Comparison of ENCODE assay signal across 20 cellular contexts in genomic region chr15:44527241-44527640, GRCh38. TPM values are rescaled to one million over a fixed set of nuclear protein-coding genes. Genes with fewer than 3 reads are reported as not detected.
A peak's percentile ranks its signal among the peaks of the same experiment; 100 is the strongest.
DNase-seq lines count a peak whose midpoint lies in the region; ATAC-seq, FAIRE-seq and TF ChIP-seq lines count a peak whose summit lies in the region.
"Had no signal": no experiment of that assay in that cellular context is flagged by ENCODE, and none has a peak within 500 bp of the region (broad histone marks: within the 10 kb centered on the region; RNA-seq: fewer than 3 reads in every experiment).

No MANE protein-coding gene starts in this region.

- intact Hi-C loops in thyroid gland (cut with DNase I): no loop called here

- ATAC-seq in natural killer cell treated with Interleukin-12 subunit alpha and Interleukin-12 subunit beta and Interleukin-15 and Interleukin-18, amount 100 ng/mL, for 72 hours: no peak
- ATAC-seq: GM23338, K562, Panc1 had no signal

- H3K9me3 Mint-ChIP-seq in natural killer cell treated with Interleukin-12 subunit alpha and Interleukin-12 subunit beta and Interleukin-15 and Interleukin-18, amount 100 ng/mL, for 72 hours: no peaks in the 10 kb centered on the region
- H3K9me3 Mint-ChIP-seq: CD8-positive, alpha-beta memory T cell; GM23338 had no signal

- peaks cover 0 to 3% of the 10 kb centered on the region in 2 donors for H3K4me1 Mint-ChIP-seq in natural killer cell treated with Interleukin-12 subunit alpha and Interleukin-12 subunit beta and Interleukin-15 and Interleukin-18, amount 100 ng/mL, for 72 hours (ENCODE audit: low read depth in 2 of 2)
- H3K4me1 Mint-ChIP-seq: GM23338 had no signal

- peak overlapping the region; percentile 41 to 61 for H3K27ac Mint-ChIP-seq in natural killer cell treated with Interleukin-12 subunit alpha and Interleukin-12 subunit beta and Interleukin-15 and Interleukin-18, amount 100 ng/mL, for 72 hours
- H3K27ac Mint-ChIP-seq: GM23338 had no signal

- WGBS in thyroid gland, 2 donors: 87 to 89% methylated on average over 2 of the region's 2 CpGs

- 0 out of 2 replicates have a peak overlapping the region, but pooled peaks have one; percentile 44 for H3K27ac ChIP-seq in SK-N-MC
- H3K27ac ChIP-seq in thyroid gland: no peak overlapping the region

- H3K27me3 ChIP-seq in thyroid gland: no peaks in the 10 kb centered on the region

- TF ChIP-seq POLR2A in thyroid gland (IDR thresholded peaks at IDR 0.05): no peak

- no peak overlapping the region for H3K4me3 Mint-ChIP-seq in natural killer cell treated with Interleukin-12 subunit alpha and Interleukin-12 subunit beta and Interleukin-15 and Interleukin-18, amount 100 ng/mL, for 72 hours
- H3K4me3 Mint-ChIP-seq: CD8-positive, alpha-beta memory T cell; GM23338 had no signal

- H3K4me1 ChIP-seq in thyroid gland: no peaks in the 10 kb centered on the region

- H3K36me3 ChIP-seq in SK-N-MC (ENCODE audit: insufficient read depth, low read length) (peaks cover 27% of the 10 kb centered on the region), thyroid gland (peaks cover 7 to 9% of the 10 kb centered on the region in 2 donors)

- DNase-seq in SK-N-MC (ENCODE audit: low read depth, low spot score) (no peak), frontal cortex (ENCODE audit: low spot score in 2 of 2) (no peak), NCI-H524 treated with DMSO at 0.1 percent for 48 hours (lab: John Stamatoyannopoulos, UW) (no peak), NCI-H1048 (lab: John Stamatoyannopoulos, UW) (no peak), thyroid gland (no peak)
- DNase-seq in natural killer cell treated with Interleukin-12 subunit alpha and Interleukin-12 subunit beta and Interleukin-15 and Interleukin-18, amount 100 ng/mL, for 72 hours (ENCODE audit: low spot score): no peak
- DNase-seq: C1 segment of cervical spinal cord; CD8-positive, alpha-beta memory T cell; DMS53; EL; NCI-H1105; NCI-H1694; NCI-H2081 treated with DMSO at 0.1 percent for 48 hours; NCI-H446 treated with DMSO at 0.1 percent for 48 hours had no signal

- peaks cover 4% of the 10 kb centered on the region for H3K36me3 Mint-ChIP-seq in natural killer cell treated with Interleukin-12 subunit alpha and Interleukin-12 subunit beta and Interleukin-15 and Interleukin-18, amount 100 ng/mL, for 72 hours

- no peaks in the 10 kb centered on the region for H3K9me3 ChIP-seq in SK-N-MC (ENCODE audit: low read depth, low read length)
- H3K9me3 ChIP-seq in thyroid gland: no peaks in the 10 kb centered on the region

- no peak for TF ChIP-seq CTCF in thyroid gland (IDR thresholded peaks at IDR 0.05)

- FAIRE-seq in G401.6 (lab: Jason Lieb, UNC): peak; percentile 49
- FAIRE-seq in frontal cortex (lab: Jason Lieb, UNC): peak; percentile 80
- FAIRE-seq: GM12891, GM18507, K562 had no signal

- H3K27me3 Mint-ChIP-seq in natural killer cell treated with Interleukin-12 subunit alpha and Interleukin-12 subunit beta and Interleukin-15 and Interleukin-18, amount 100 ng/mL, for 72 hours: no peaks in the 10 kb centered on the region

- H3K4me3 ChIP-seq in SK-N-MC (no peak overlapping the region), thyroid gland (replicated peaks in 1 of 3) (no peak overlapping the region)
- H3K4me3 ChIP-seq: GM23338, K562 had no signal

- no peak overlapping the region for H3K9ac ChIP-seq in SK-N-MC (ENCODE audit: insufficient read length)

RNA-seq across cellular contexts. Expression of gene EIF3J, which starts 9.7 kb away (rescaled TPM):
- 63.6 TPM for total RNA-seq in frontal cortex
- total RNA-seq in natural killer cell treated with Interleukin-12 subunit alpha and Interleukin-12 subunit beta and Interleukin-15 and Interleukin-18, amount 100 ng/mL, for 72 hours: 100 to 1,000 TPM in 1 of 2 donors, 10 to 100 TPM in 1; 89.1 to 121 TPM
- total RNA-seq in thyroid gland: 10 to 100 TPM; 36.7 to 50.7 (median 39.3) TPM
